ENCODE assay signal across 1 cellular context in genomic region chr11:33732176-33732575, GRCh38.
TF ChIP-seq lines count a peak whose summit lies in the region.

No MANE protein-coding gene starts in this region.

TF ChIP-seq in SK-N-SH, 30 proteins besides CTCF, POLR2A, EP300 and RAD21 (continued from another document):
- TF ChIP-seq, protein P1, sequence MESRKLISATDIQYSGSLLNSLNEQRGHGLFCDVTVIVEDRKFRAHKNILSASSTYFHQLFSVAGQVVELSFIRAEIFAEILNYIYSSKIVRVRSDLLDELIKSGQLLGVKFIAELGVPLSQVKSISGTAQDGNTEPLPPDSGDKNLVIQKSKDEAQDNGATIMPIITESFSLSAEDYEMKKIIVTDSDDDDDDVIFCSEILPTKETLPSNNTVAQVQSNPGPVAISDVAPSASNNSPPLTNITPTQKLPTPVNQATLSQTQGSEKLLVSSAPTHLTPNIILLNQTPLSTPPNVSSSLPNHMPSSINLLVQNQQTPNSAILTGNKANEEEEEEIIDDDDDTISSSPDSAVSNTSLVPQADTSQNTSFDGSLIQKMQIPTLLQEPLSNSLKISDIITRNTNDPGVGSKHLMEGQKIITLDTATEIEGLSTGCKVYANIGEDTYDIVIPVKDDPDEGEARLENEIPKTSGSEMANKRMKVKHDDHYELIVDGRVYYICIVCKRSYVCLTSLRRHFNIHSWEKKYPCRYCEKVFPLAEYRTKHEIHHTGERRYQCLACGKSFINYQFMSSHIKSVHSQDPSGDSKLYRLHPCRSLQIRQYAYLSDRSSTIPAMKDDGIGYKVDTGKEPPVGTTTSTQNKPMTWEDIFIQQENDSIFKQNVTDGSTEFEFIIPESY (IDR thresholded peaks at IDR 0.05; ENCODE audit: borderline replicate concordance, low read depth): no peak
- no peak for TF ChIP-seq FOXJ3 (CRISPR knock-in tag; IDR thresholded peaks at IDR 0.05)
- TF ChIP-seq USF1 (IDR thresholded peaks at IDR 0.05; ENCODE audit: borderline replicate concordance, low read depth): no peak
- no peak for TF ChIP-seq USF2 (IDR thresholded peaks at IDR 0.05; ENCODE audit: borderline replicate concordance, low read depth, low read length)
- no peak for TF ChIP-seq FOSL2 (IDR thresholded peaks at IDR 0.05; ENCODE audit: borderline replicate concordance, low read depth)
- no peak for TF ChIP-seq SMC3 (IDR thresholded peaks at IDR 0.05; ENCODE audit: low read depth, low read length)
- no peak for TF ChIP-seq CHD2 (IDR thresholded peaks at IDR 0.05; ENCODE audit: low read length, partially characterized antibody)
- TF ChIP-seq PBX3 (IDR thresholded peaks at IDR 0.05): no peak
